Comparison of ENCODE assay signal across 8 cellular contexts in genomic region chr10:81108516-81109199, GRCh38.
DNase-seq lines count a peak whose midpoint lies in the region; ATAC-seq and TF ChIP-seq lines count a peak whose summit lies in the region.

No MANE protein-coding gene starts in this region.

- no peaks in the 10 kb centered on the region for H3K4me1 Mint-ChIP-seq in osteocyte (ENCODE audit: unreplicated experiment)

- H3K4me2 ChIP-seq in Loucy (ENCODE audit: low read depth, low read length, poor library complexity, severe bottlenecking) (no peak overlapping the region), trophoblast cell (ENCODE audit: low read length) (no peak overlapping the region)

- no peaks in the 10 kb centered on the region for H3K27me3 ChIP-seq in Loucy (ENCODE audit: insufficient read depth, low read length, poor library complexity, severe bottlenecking)
- H3K27me3 ChIP-seq in trophoblast cell (ENCODE audit: insufficient read depth, low read length): no peaks in the 10 kb centered on the region

- DNase-seq in trophoblast cell: no peak
- DNase-seq in osteocyte (ENCODE audit: extremely low spot score, unreplicated experiment): no peak
- DNase-seq in SHP77 treated with DMSO at 0.1 percent for 48 hours (lab: John Stamatoyannopoulos, UW): no peak
- no peak for DNase-seq in erythroblast (lab: John Stamatoyannopoulos, UW)
- DNase-seq in NCI-H2171 (lab: John Stamatoyannopoulos, UW): no peak

- H3K4ac ChIP-seq in trophoblast cell (ENCODE audit: low read depth, low read length): no peak overlapping the region

- no peaks in the 10 kb centered on the region for H3K36me3 Mint-ChIP-seq in osteocyte (ENCODE audit: unreplicated experiment)

- peak overlapping the region; percentile 53 for H3K27ac ChIP-seq in trophoblast cell (ENCODE audit: low read depth, low read length)

- no peak overlapping the region for H3K9ac ChIP-seq in Loucy (ENCODE audit: low read depth, low read length, poor library complexity, severe bottlenecking)
- H3K9ac ChIP-seq in trophoblast cell (ENCODE audit: low read length): no peak overlapping the region

- H2BK12ac ChIP-seq in trophoblast cell (ENCODE audit: low read length): no peak overlapping the region

- H4K91ac ChIP-seq in trophoblast cell (ENCODE audit: low read depth, low read length): no peak overlapping the region

- TF ChIP-seq POLR2A in erythroblast (IDR thresholded peaks at IDR 0.05; ENCODE audit: low read length): no peak

- no peak overlapping the region for H3K18ac ChIP-seq in trophoblast cell (ENCODE audit: low read length)

- no peak overlapping the region for H3K4me3 ChIP-seq in Loucy (ENCODE audit: low read length, poor library complexity, severe bottlenecking)
- no peak overlapping the region for H3K4me3 ChIP-seq in trophoblast cell (ENCODE audit: low read depth, low read length)

- no peaks in the 10 kb centered on the region for H3K9me3 ChIP-seq in Loucy (ENCODE audit: insufficient read depth, low read depth, low read length)
- H3K9me3 ChIP-seq in trophoblast cell (ENCODE audit: insufficient read depth, low read depth, low read length): no peaks in the 10 kb centered on the region

- H3K27ac Mint-ChIP-seq in osteocyte (ENCODE audit: unreplicated experiment): no peak overlapping the region

- WGBS in trophoblast cell (ENCODE audit: extremely low coverage, insufficient coverage, insufficient read length): no CpG with 5 or more reads among the region's 3 CpGs

- no peaks in the 10 kb centered on the region for H3K9me2 ChIP-seq in Loucy (replicated peaks; ENCODE audit: low read depth, low read length)

- ATAC-seq in GM19035 (IDR thresholded peaks at IDR 0.05; ENCODE audit: unreplicated experiment) (peak; percentile 80), HG02759 (IDR thresholded peaks at IDR 0.05; ENCODE audit: unreplicated experiment) (peak; percentile 87)

- no peak overlapping the region for H3K14ac ChIP-seq in trophoblast cell (ENCODE audit: low read length)

- H3K79me2 ChIP-seq in Loucy (ENCODE audit: insufficient read depth, low read length): no peaks in the 10 kb centered on the region
- no peaks in the 10 kb centered on the region for H3K79me2 ChIP-seq in trophoblast cell (ENCODE audit: control insufficient read depth, insufficient read depth, low read length, poor library complexity)

- H2AFZ ChIP-seq in Loucy (ENCODE audit: low read length): 0 out of 2 replicates have a peak overlapping the region, but pooled peaks have one; percentile 13
- H2AFZ ChIP-seq in trophoblast cell (ENCODE audit: insufficient read depth, low read length, poor library complexity): no peak overlapping the region

- peaks cover 12% of the 10 kb centered on the region for H3K9me3 Mint-ChIP-seq in osteocyte (ENCODE audit: unreplicated experiment)

- no peak overlapping the region for H3K4me3 Mint-ChIP-seq in osteocyte (ENCODE audit: unreplicated experiment)

- no peaks in the 10 kb centered on the region for H4K20me1 ChIP-seq in Loucy (ENCODE audit: insufficient read depth, low read length, poor library complexity, severe bottlenecking)

- H3F3A ChIP-seq in Loucy (ENCODE audit: low read depth): no peaks in the 10 kb centered on the region

- no peak overlapping the region for H2BK120ac ChIP-seq in trophoblast cell (ENCODE audit: insufficient read depth, low read length, poor library complexity)

- H3K4me1 ChIP-seq in Loucy (ENCODE audit: insufficient read depth, low read length, poor library complexity, severe bottlenecking): no peaks in the 10 kb centered on the region
- H3K4me1 ChIP-seq in trophoblast cell (ENCODE audit: control insufficient read depth in 1 of 2, insufficient read depth in 2 of 2, low read length in 2 of 2): peaks cover 0 to 3% of the 10 kb centered on the region in 2 experiments

- no peak for TF ChIP-seq CTCF in Loucy (conservative IDR thresholded peaks at IDR 0.05; ENCODE audit: low read length)
- TF ChIP-seq CTCF in osteocyte (IDR thresholded peaks at IDR 0.05): no peak

- H2AK5ac ChIP-seq in trophoblast cell (ENCODE audit: low read length): no peak overlapping the region

- H2BK5ac ChIP-seq in trophoblast cell (ENCODE audit: low read depth, low read length, poor library complexity): no peak overlapping the region

- H3K23ac ChIP-seq in trophoblast cell (ENCODE audit: low read length): no peak overlapping the region

- no peak overlapping the region for H4K12ac ChIP-seq in trophoblast cell (ENCODE audit: low read depth, low read length)

- H3K27me3 Mint-ChIP-seq in osteocyte (ENCODE audit: unreplicated experiment): no peaks in the 10 kb centered on the region

- H3K36me3 ChIP-seq in Loucy (ENCODE audit: insufficient read depth, low read length) (no peaks in the 10 kb centered on the region), trophoblast cell (ENCODE audit: control insufficient read depth in 1 of 2, insufficient read depth in 2 of 2, low read length in 2 of 2) (no peaks in the 10 kb centered on the region)

- H3K79me1 ChIP-seq in trophoblast cell (ENCODE audit: low read length): no peaks in the 10 kb centered on the region

- no peak overlapping the region for H4K8ac ChIP-seq in trophoblast cell (ENCODE audit: low read depth, low read length)
